8 cellular contexts compared by ENCODE assay signal in the genomic region with DNA sequence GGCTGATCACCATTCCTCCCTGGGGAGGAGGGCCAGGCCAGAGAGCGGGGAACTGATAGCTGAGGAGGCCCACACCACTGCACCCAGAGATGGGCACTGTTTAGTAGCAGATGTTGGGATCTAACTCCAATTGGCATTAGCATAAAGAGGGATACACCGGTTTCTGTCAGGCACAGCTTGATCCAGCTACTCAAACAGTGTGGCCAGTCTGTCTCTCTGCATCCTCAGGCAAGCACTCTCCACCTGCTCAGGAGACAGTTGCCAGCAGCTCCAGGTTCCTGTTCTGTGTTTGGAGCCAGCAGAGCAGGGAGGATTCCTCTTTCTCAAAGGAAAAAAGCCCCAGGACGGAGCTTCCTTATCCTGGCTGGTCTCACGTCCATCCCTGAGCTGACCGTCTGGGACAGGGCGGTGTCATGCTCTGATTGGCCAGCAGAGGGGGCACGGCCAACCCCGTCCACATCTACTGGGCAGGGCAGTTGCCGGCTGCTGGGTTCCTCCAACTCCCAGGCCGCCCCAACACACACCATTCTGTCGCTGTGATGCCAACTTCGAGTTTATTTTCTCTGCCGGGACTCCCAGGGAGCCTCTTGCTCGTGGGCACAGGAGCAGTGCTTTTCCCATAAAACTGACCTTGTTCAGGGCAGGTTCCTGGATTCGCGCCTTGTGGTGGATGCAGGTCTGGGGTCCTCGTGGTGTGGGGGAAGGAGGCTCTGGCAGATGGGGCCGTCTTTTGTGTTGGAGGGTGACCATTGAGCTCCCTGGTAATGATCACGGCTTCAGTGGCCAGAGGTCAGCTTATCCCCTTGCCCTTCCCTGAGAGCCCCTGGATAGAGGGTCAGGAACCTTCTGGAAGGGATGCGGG. TPM values are rescaled to one million over a fixed set of nuclear protein-coding genes. Genes with fewer than 3 reads are reported as not detected.
A peak's percentile ranks its signal among the peaks of the same experiment; 100 is the strongest.
DNase-seq lines count a peak whose midpoint lies in the region; ATAC-seq and TF ChIP-seq lines count a peak whose summit lies in the region.

No MANE protein-coding gene starts in this region.

- peaks cover 0 to 38% (median 15%) of the 10 kb centered on the region in 9 donors for H3K4me1 ChIP-seq in heart right ventricle

- intact Hi-C loops in heart right ventricle (cut with DNase I), result loop anchor here in 8 of 10 donors (5.0 to 10.0 kb wide), 9 partner anchors 42 to 725 kb away; no protein-coding TSS in a partner anchor

- no peak overlapping the region for H3K4me3 Mint-ChIP-seq in activated T-helper 17 cell treated with anti-CD3 and anti-CD28 coated beads, Interleukin-2, amount 50 U/mL, for 72 hours

- TF ChIP-seq CTCF in HL-60 (IDR thresholded peaks at IDR 0.05; ENCODE audit: insufficient read depth, low read length) (peak; percentile 77), heart right ventricle (IDR thresholded peaks at IDR 0.05) (peak; percentile 66 to 87 (median 81))

- no peak overlapping the region for H3K27ac ChIP-seq in HL-60 (replicated peaks)
- H3K27ac ChIP-seq in heart right ventricle, result peak overlapping the region in 5 of 10 donors; percentile 19 to 52 (median 29)

- no peaks in the 10 kb centered on the region for H3K27me3 Mint-ChIP-seq in activated T-helper 17 cell treated with anti-CD3 and anti-CD28 coated beads, Interleukin-2, amount 50 U/mL, for 72 hours

- H3K27me3 ChIP-seq in HL-60 (ENCODE audit: insufficient read depth, poor library complexity, severe bottlenecking) (peaks cover 2% of the 10 kb centered on the region), heart right ventricle (no peaks in the 10 kb centered on the region)

- 44 to 45% methylated on average over 20 of the region's 20 CpGs for WGBS in heart right ventricle, 2 donors

- no peaks in the 10 kb centered on the region for H3K4me1 Mint-ChIP-seq in activated T-helper 17 cell treated with anti-CD3 and anti-CD28 coated beads, Interleukin-2, amount 50 U/mL, for 72 hours

- peak; percentile 65 for ATAC-seq in activated T-helper 17 cell treated with anti-CD3 and anti-CD28 coated beads, Interleukin-2, amount 50 U/mL, for 72 hours (replicated peaks)
- ATAC-seq in heart right ventricle (peak; percentile 71 to 89 (median 82)), HG02571 (IDR thresholded peaks at IDR 0.05; ENCODE audit: unreplicated experiment) (no peak), GM18907 (IDR thresholded peaks at IDR 0.05; ENCODE audit: unreplicated experiment) (no peak)

- peaks cover 0 to 17% (median 0%) of the 10 kb centered on the region in 9 donors for H3K36me3 ChIP-seq in heart right ventricle

- H3K4me3 ChIP-seq in HL-60 (replicated peaks; ENCODE audit: insufficient read depth, low read length) (no peak overlapping the region), heart right ventricle (no peak overlapping the region)

- no peak overlapping the region for H3K27ac Mint-ChIP-seq in activated T-helper 17 cell treated with anti-CD3 and anti-CD28 coated beads, Interleukin-2, amount 50 U/mL, for 72 hours

- peak; percentile 70 for DNase-seq in Daoy (ENCODE audit: low read depth)
- peak; percentile 26 to 39 for DNase-seq in HL-60 (ENCODE audit: low read depth in 1 of 2, low spot score in 1 of 2)
- DNase-seq in heart right ventricle, result peak; percentile 70 to 76
- peak; percentile 82 for DNase-seq in retina
- DNase-seq in activated CD4-positive, alpha-beta T cell treated with anti-CD3 and anti-CD28 coated beads, Interleukin-2, amount 50 U/mL, for 1 hour, result no peak

- H3K9me3 Mint-ChIP-seq in activated T-helper 17 cell treated with anti-CD3 and anti-CD28 coated beads, Interleukin-2, amount 50 U/mL, for 72 hours, result no peaks in the 10 kb centered on the region

- no peaks in the 10 kb centered on the region for H3K9me3 ChIP-seq in heart right ventricle

- H3K36me3 Mint-ChIP-seq in activated T-helper 17 cell treated with anti-CD3 and anti-CD28 coated beads, Interleukin-2, amount 50 U/mL, for 72 hours (ENCODE audit: low read depth), result no peaks in the 10 kb centered on the region

RNA-seq across cellular contexts. Expression of a gene that starts 47.9 kb away (rescaled TPM):
- total RNA-seq in Daoy (2014; rRNA removed; shearing (Covaris generic)), result 131 and 135 TPM in 2 replicates
- 1 to 10 TPM in 1 of 2 donors, under 1 TPM in 1; 0.50 to 1.3 TPM for total RNA-seq in activated T-helper 17 cell treated with anti-CD3 and anti-CD28 coated beads, Interleukin-2, amount 50 U/mL, for 72 hours
- 10 to 100 TPM in 7 of 10 donors, 1 to 10 TPM in 3; 8.1 to 60.0 (median 12.2) TPM for total RNA-seq in heart right ventricle
- 10 to 100 TPM; 13.8 to 19.7 TPM for polyA plus RNA-seq in heart right ventricle

Comparison
In these comparisons a context has a peak if more than half of its experiments do, and no peak if none do; other contexts are left out.
1. ATAC-seq: peak in activated T-helper 17 cell treated with anti-CD3 and anti-CD28 coated beads, Interleukin-2, amount 50 U/mL, for 72 hours (single experiment) and heart right ventricle (8 of 8); none in HG02571 (single experiment) and GM18907 (single experiment).